35 cellular contexts compared by ENCODE assay signal in the genomic region with DNA sequence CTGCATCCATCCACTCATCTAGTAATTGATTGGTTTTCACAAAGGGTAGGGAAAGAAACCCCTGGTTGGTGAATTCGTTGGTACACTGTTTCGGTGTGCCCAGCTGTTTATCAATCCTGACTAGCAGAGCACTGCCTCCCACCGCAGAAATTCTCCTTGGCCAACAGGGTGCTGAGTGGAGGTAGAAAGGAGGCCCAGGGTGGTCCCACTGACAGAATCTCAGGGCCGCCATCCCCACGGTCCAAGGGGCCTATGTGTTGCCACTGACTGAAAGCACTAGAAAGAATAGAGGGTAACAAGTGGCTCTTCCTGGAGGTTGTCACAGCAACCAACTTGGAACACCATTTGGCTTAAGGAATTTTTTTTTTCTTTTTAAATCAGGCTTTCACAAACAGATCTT. TPM values are rescaled to one million over a fixed set of nuclear protein-coding genes. Genes with fewer than 3 reads are reported as not detected.
"Had no signal": no experiment of that assay in that cellular context is flagged by ENCODE, and none has a peak within 500 bp of the region (broad histone marks: within the 10 kb centered on the region; RNA-seq: fewer than 3 reads in every experiment).

No MANE protein-coding gene starts in this region.

- ATAC-seq: activated CD4-positive, alpha-beta T cell treated with anti-CD3 and anti-CD28 coated beads for 36 hours; activated CD4-positive, CD25-positive, alpha-beta regulatory T cell treated with anti-CD3 and anti-CD28 coated beads, Interleukin-2, amount 50 U/mL, for 24 hours; activated CD8-positive, alpha-beta memory T cell treated with anti-CD3 and anti-CD28 coated beads, Interleukin-2, amount 10 ng/mL, durations not matched to agents 7 days and 5 days; activated CD8-positive, alpha-beta T cell treated with anti-CD3 and anti-CD28 coated beads, Interleukin-2, amount 10 ng/mL, durations not matched to agents 7 days and 5 days; activated naive CD8-positive, alpha-beta T cell treated with anti-CD3 and anti-CD28 coated beads, Interleukin-2, amount 50 U/mL, for 24 hours; activated T-cell treated with anti-CD3 and anti-CD28 coated beads, Interleukin-2, amount 50 U/mL, for 4 hours; body of pancreas; WTC11 had no signal

- H3K27ac ChIP-seq: body of pancreas, brain microvascular endothelial cell, breast epithelium, WERI-Rb-1 had no signal

- H3K9me3 Mint-ChIP-seq: activated CD4-positive, alpha-beta memory T cell treated with anti-CD3 and anti-CD28 coated beads, Interleukin-2, amount 10 ng/mL, durations not matched to agents 7 days and 5 days; activated CD4-positive, alpha-beta T cell treated with anti-CD3 and anti-CD28 coated beads, Interleukin-2, amount 10 ng/mL, durations not matched to agents 7 days and 5 days; activated naive CD4-positive, alpha-beta T cell treated with anti-CD3 and anti-CD28 coated beads, Interleukin-2, amount 10 ng/mL, durations not matched to agents 7 days and 5 days; activated naive CD4-positive, alpha-beta T cell treated with anti-CD3 and anti-CD28 coated beads, Interleukin-2, amount 50 U/mL, for 24 hours; activated naive CD8-positive, alpha-beta T cell treated with anti-CD3 and anti-CD28 coated beads, Interleukin-2, amount 10 ng/mL, durations not matched to agents 7 days and 5 days; activated naive CD8-positive, alpha-beta T cell treated with anti-CD3 and anti-CD28 coated beads, Interleukin-2, amount 50 U/mL, for 24 hours; activated T-cell treated with anti-CD3 and anti-CD28 coated beads, Interleukin-2, amount 50 U/mL, for 4 hours; activated T-helper 2 cell treated with anti-CD3 and anti-CD28 coated beads, Interferon-gamma antibody, Interleukin-2, Interleukin-4, amounts not matched to agents 10 μg/mL and 5 μg/mL and 100 μg/mL, durations not matched to agents 14 hours and 24 hours and 36 hours; T-helper 1 cell treated with Interleukin-12 subunit alpha and Interleukin-12 subunit beta and Interleukin-4 antibody, amounts not matched to agents 30 μg/mL and 1 μg/mL, for 36 hours; T-helper 2 cell treated with Interferon-gamma antibody and Interleukin-4, amounts not matched to agents 5 μg/mL and 100 μg/mL, for 36 hours; WTC11 had no signal

- H3K4me3 Mint-ChIP-seq: activated CD4-positive, alpha-beta memory T cell treated with anti-CD3 and anti-CD28 coated beads, Interleukin-2, amount 10 ng/mL, durations not matched to agents 7 days and 5 days; activated CD4-positive, alpha-beta T cell treated with anti-CD3 and anti-CD28 coated beads for 36 hours; activated CD4-positive, alpha-beta T cell treated with anti-CD3 and anti-CD28 coated beads, Interleukin-2, amount 10 ng/mL, durations not matched to agents 7 days and 5 days; activated CD8-positive, alpha-beta memory T cell treated with anti-CD3 and anti-CD28 coated beads, Interleukin-2, amount 10 ng/mL, durations not matched to agents 7 days and 5 days; activated CD8-positive, alpha-beta T cell treated with anti-CD3 and anti-CD28 coated beads, Interleukin-2, amount 10 ng/mL, durations not matched to agents 7 days and 5 days; activated naive CD4-positive, alpha-beta T cell treated with anti-CD3 and anti-CD28 coated beads, Interleukin-2, amount 10 ng/mL, durations not matched to agents 7 days and 5 days; activated naive CD4-positive, alpha-beta T cell treated with anti-CD3 and anti-CD28 coated beads, Interleukin-2, amount 50 U/mL, for 24 hours; activated naive CD8-positive, alpha-beta T cell; activated naive CD8-positive, alpha-beta T cell treated with anti-CD3 and anti-CD28 coated beads, Interleukin-2, amount 10 ng/mL, durations not matched to agents 7 days and 5 days; activated naive CD8-positive, alpha-beta T cell treated with anti-CD3 and anti-CD28 coated beads, Interleukin-2, amount 50 U/mL, for 24 hours; activated T-cell treated with anti-CD3 and anti-CD28 coated beads, Interleukin-2, amount 50 U/mL, for 4 hours; T-helper 1 cell treated with Interleukin-12 subunit alpha and Interleukin-12 subunit beta and Interleukin-4 antibody, amounts not matched to agents 30 μg/mL and 1 μg/mL, for 36 hours; T-helper 2 cell treated with Interferon-gamma antibody and Interleukin-4, amounts not matched to agents 5 μg/mL and 100 μg/mL, for 36 hours; WTC11 had no signal

- H3K27me3 Mint-ChIP-seq: activated CD4-positive, alpha-beta memory T cell treated with anti-CD3 and anti-CD28 coated beads, Interleukin-2, amount 10 ng/mL, durations not matched to agents 7 days and 5 days; activated CD4-positive, alpha-beta T cell treated with anti-CD3 and anti-CD28 coated beads for 36 hours; activated CD4-positive, alpha-beta T cell treated with anti-CD3 and anti-CD28 coated beads, Interleukin-2, amount 10 ng/mL, durations not matched to agents 7 days and 5 days; activated CD8-positive, alpha-beta memory T cell treated with anti-CD3 and anti-CD28 coated beads, Interleukin-2, amount 10 ng/mL, durations not matched to agents 7 days and 5 days; activated naive CD4-positive, alpha-beta T cell treated with anti-CD3 and anti-CD28 coated beads, Interleukin-2, amount 10 ng/mL, durations not matched to agents 7 days and 5 days; activated naive CD4-positive, alpha-beta T cell treated with anti-CD3 and anti-CD28 coated beads, Interleukin-2, amount 50 U/mL, for 24 hours; activated naive CD8-positive, alpha-beta T cell treated with anti-CD3 and anti-CD28 coated beads, Interleukin-2, amount 10 ng/mL, durations not matched to agents 7 days and 5 days; activated naive CD8-positive, alpha-beta T cell treated with anti-CD3 and anti-CD28 coated beads, Interleukin-2, amount 50 U/mL, for 24 hours had no signal

- H3K36me3 Mint-ChIP-seq: activated CD8-positive, alpha-beta memory T cell treated with anti-CD3 and anti-CD28 coated beads, Interleukin-2, amount 10 ng/mL, durations not matched to agents 7 days and 5 days; activated naive CD4-positive, alpha-beta T cell treated with anti-CD3 and anti-CD28 coated beads, Interleukin-2, amount 10 ng/mL, durations not matched to agents 7 days and 5 days; activated naive CD4-positive, alpha-beta T cell treated with anti-CD3 and anti-CD28 coated beads, Interleukin-2, amount 50 U/mL, for 24 hours; activated naive CD8-positive, alpha-beta T cell; activated naive CD8-positive, alpha-beta T cell treated with anti-CD3 and anti-CD28 coated beads, Interleukin-2, amount 10 ng/mL, durations not matched to agents 7 days and 5 days; WTC11 had no signal

- DNase-seq: activated CD4-positive, alpha-beta memory T cell treated with anti-CD3 and anti-CD28 coated beads, Interleukin-2, amount 10 ng/mL, durations not matched to agents 7 days and 5 days; activated CD4-positive, alpha-beta T cell treated with anti-CD3 and anti-CD28 coated beads for 1 hour; activated CD4-positive, alpha-beta T cell treated with anti-CD3 and anti-CD28 coated beads for 36 hours; activated CD4-positive, alpha-beta T cell treated with anti-CD3 and anti-CD28 coated beads for 48 hours; activated CD4-positive, alpha-beta T cell treated with anti-CD3 and anti-CD28 coated beads, Interleukin-2, amount 10 ng/mL, durations not matched to agents 7 days and 5 days; activated CD4-positive, alpha-beta T cell treated with anti-CD3 and anti-CD28 coated beads, Interleukin-2, amount 50 U/mL, for 48 hours; activated CD4-positive, CD25-positive, alpha-beta regulatory T cell; activated CD8-positive, alpha-beta memory T cell treated with anti-CD3 and anti-CD28 coated beads for 24 hours; activated CD8-positive, alpha-beta memory T cell treated with anti-CD3 and anti-CD28 coated beads, Interleukin-2, amount 10 ng/mL, durations not matched to agents 7 days and 5 days; activated CD8-positive, alpha-beta memory T cell treated with anti-CD3 and anti-CD28 coated beads, Interleukin-2, amount 50 U/mL, for 48 hours; activated CD8-positive, alpha-beta T cell treated with anti-CD3 and anti-CD28 coated beads, Interleukin-2, amount 10 ng/mL, durations not matched to agents 7 days and 5 days; activated effector memory CD4-positive, alpha-beta T cell treated with Interleukin-2 at 50 U/mL for 16 hours; activated gamma-delta T cell; activated naive CD4-positive, alpha-beta T cell treated with anti-CD3 and anti-CD28 coated beads, Interleukin-2, amount 10 ng/mL, durations not matched to agents 7 days and 5 days; activated naive CD4-positive, alpha-beta T cell treated with Interleukin-2 at 50 U/mL for 16 hours; activated naive CD8-positive, alpha-beta T cell treated with anti-CD3 and anti-CD28 coated beads, Interleukin-2, amount 10 ng/mL, durations not matched to agents 7 days and 5 days; activated naive CD8-positive, alpha-beta T cell treated with anti-CD3 and anti-CD28 coated beads, Interleukin-2, amount 50 U/mL, for 24 hours; activated T-cell treated with anti-CD3 and anti-CD28 coated beads, Interleukin-2, amount 50 U/mL, for 4 hours; aorta; body of pancreas; brain microvascular endothelial cell; central memory CD4-positive, alpha-beta T cell; T-helper 1 cell; T-helper 2 cell; T-helper 9 cell; WERI-Rb-1 had no signal

- H3K27ac Mint-ChIP-seq: activated CD4-positive, alpha-beta memory T cell treated with anti-CD3 and anti-CD28 coated beads, Interleukin-2, amount 10 ng/mL, durations not matched to agents 7 days and 5 days; activated CD4-positive, alpha-beta T cell treated with anti-CD3 and anti-CD28 coated beads for 36 hours; activated CD4-positive, alpha-beta T cell treated with anti-CD3 and anti-CD28 coated beads, Interleukin-2, amount 10 ng/mL, durations not matched to agents 7 days and 5 days; activated CD8-positive, alpha-beta memory T cell treated with anti-CD3 and anti-CD28 coated beads, Interleukin-2, amount 10 ng/mL, durations not matched to agents 7 days and 5 days; activated CD8-positive, alpha-beta T cell treated with anti-CD3 and anti-CD28 coated beads, Interleukin-2, amount 10 ng/mL, durations not matched to agents 7 days and 5 days; activated naive CD4-positive, alpha-beta T cell treated with anti-CD3 and anti-CD28 coated beads, Interleukin-2, amount 10 ng/mL, durations not matched to agents 7 days and 5 days; activated naive CD4-positive, alpha-beta T cell treated with anti-CD3 and anti-CD28 coated beads, Interleukin-2, amount 50 U/mL, for 24 hours; activated naive CD8-positive, alpha-beta T cell; activated naive CD8-positive, alpha-beta T cell treated with anti-CD3 and anti-CD28 coated beads, Interleukin-2, amount 10 ng/mL, durations not matched to agents 7 days and 5 days; activated naive CD8-positive, alpha-beta T cell treated with anti-CD3 and anti-CD28 coated beads, Interleukin-2, amount 50 U/mL, for 24 hours; activated T-helper 2 cell treated with anti-CD3 and anti-CD28 coated beads, Interferon-gamma antibody, Interleukin-2, Interleukin-4, amounts not matched to agents 10 μg/mL and 5 μg/mL and 100 μg/mL, durations not matched to agents 14 hours and 24 hours and 36 hours; T-helper 1 cell treated with Interleukin-12 subunit alpha and Interleukin-12 subunit beta and Interleukin-4 antibody, amounts not matched to agents 30 μg/mL and 1 μg/mL, for 36 hours; T-helper 2 cell treated with Interferon-gamma antibody and Interleukin-4, amounts not matched to agents 5 μg/mL and 100 μg/mL, for 36 hours; WTC11 had no signal

- H3K4me1 Mint-ChIP-seq: activated CD4-positive, alpha-beta memory T cell treated with anti-CD3 and anti-CD28 coated beads, Interleukin-2, amount 10 ng/mL, durations not matched to agents 7 days and 5 days; activated CD4-positive, alpha-beta T cell treated with anti-CD3 and anti-CD28 coated beads for 36 hours; activated CD4-positive, alpha-beta T cell treated with anti-CD3 and anti-CD28 coated beads, Interleukin-2, amount 10 ng/mL, durations not matched to agents 7 days and 5 days; activated CD8-positive, alpha-beta memory T cell treated with anti-CD3 and anti-CD28 coated beads, Interleukin-2, amount 10 ng/mL, durations not matched to agents 7 days and 5 days; activated naive CD4-positive, alpha-beta T cell treated with anti-CD3 and anti-CD28 coated beads, Interleukin-2, amount 10 ng/mL, durations not matched to agents 7 days and 5 days; activated naive CD4-positive, alpha-beta T cell treated with anti-CD3 and anti-CD28 coated beads, Interleukin-2, amount 50 U/mL, for 24 hours; activated naive CD8-positive, alpha-beta T cell treated with anti-CD3 and anti-CD28 coated beads, Interleukin-2, amount 10 ng/mL, durations not matched to agents 7 days and 5 days; activated naive CD8-positive, alpha-beta T cell treated with anti-CD3 and anti-CD28 coated beads, Interleukin-2, amount 50 U/mL, for 24 hours had no signal

RNA-seq across cellular contexts. Expression of a gene that starts 8.4 kb away (rescaled TPM):
- total RNA-seq: activated CD4-positive, alpha-beta memory T cell treated with anti-CD3 and anti-CD28 coated beads, Interleukin-2, amount 10 ng/mL, durations not matched to agents 7 days and 5 days; activated CD4-positive, alpha-beta T cell treated with anti-CD3 and anti-CD28 coated beads for 36 hours; activated CD4-positive, alpha-beta T cell treated with anti-CD3 and anti-CD28 coated beads, Interleukin-2, amount 10 ng/mL, durations not matched to agents 7 days and 5 days; activated CD8-positive, alpha-beta memory T cell treated with anti-CD3 and anti-CD28 coated beads, Interleukin-2, amount 10 ng/mL, durations not matched to agents 7 days and 5 days; activated CD8-positive, alpha-beta T cell treated with anti-CD3 and anti-CD28 coated beads, Interleukin-2, amount 10 ng/mL, durations not matched to agents 7 days and 5 days; activated naive CD8-positive, alpha-beta T cell treated with anti-CD3 and anti-CD28 coated beads, Interleukin-2, amount 10 ng/mL, durations not matched to agents 7 days and 5 days; activated T-cell treated with anti-CD3 and anti-CD28 coated beads, Interleukin-2, amount 50 U/mL, for 4 hours; activated T-helper 2 cell treated with anti-CD3 and anti-CD28 coated beads, Interferon-gamma antibody, Interleukin-2, Interleukin-4, amounts not matched to agents 10 μg/mL and 5 μg/mL and 100 μg/mL, durations not matched to agents 14 hours and 24 hours and 36 hours; astrocyte; body of pancreas; WTC11 had no signal
